7 cellular contexts compared by ENCODE assay signal in the genomic region with DNA sequence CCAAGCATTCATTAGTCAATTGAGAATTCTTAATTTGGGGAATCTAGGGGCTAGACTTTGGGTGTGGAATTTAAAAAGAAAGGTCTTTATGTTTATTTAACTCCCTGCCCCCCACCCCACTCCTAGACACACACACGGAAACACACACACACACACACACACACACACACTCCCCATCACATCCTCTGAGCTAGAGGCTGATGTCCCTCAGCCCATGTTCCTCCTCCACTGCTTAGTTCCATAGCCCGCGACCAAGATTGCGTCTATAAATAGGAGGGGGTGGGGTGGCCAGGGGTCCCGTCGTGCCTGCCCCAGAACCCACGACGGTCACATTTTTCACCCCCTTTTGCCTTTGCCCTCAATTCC. TPM values are rescaled to one million over a fixed set of nuclear protein-coding genes. Genes with fewer than 3 reads are reported as not detected.
DNase-seq lines count a peak whose midpoint lies in the region; ATAC-seq and TF ChIP-seq lines count a peak whose summit lies in the region.

No MANE protein-coding gene starts in this region.

- peak overlapping the region; percentile 97 for H3K27ac ChIP-seq in ascending aorta
- no peak overlapping the region for H3K27ac ChIP-seq in iPS-20b (ENCODE audit: low read length)
- peak overlapping the region; percentile 39 to 93 (median 89) for H3K27ac ChIP-seq in stomach

- H3K9me3 ChIP-seq in ascending aorta, result no peaks in the 10 kb centered on the region
- no peaks in the 10 kb centered on the region for H3K9me3 ChIP-seq in iPS-20b (ENCODE audit: insufficient read depth, low read depth, low read length)
- no peaks in the 10 kb centered on the region for H3K9me3 ChIP-seq in stomach

- TF ChIP-seq CTCF in ascending aorta (IDR thresholded peaks at IDR 0.05) (no peak), stomach (IDR thresholded peaks at IDR 0.05) (no peak)

- H3K4me1 ChIP-seq in ascending aorta, result peaks cover 5 to 34% of the 10 kb centered on the region in 2 donors
- H3K4me1 ChIP-seq in iPS-20b (ENCODE audit: insufficient read depth, low read length), result peaks cover 27% of the 10 kb centered on the region; the same call in 1 of the 2 replicates
- H3K4me1 ChIP-seq in stomach, result peaks cover 11 to 46% (median 25%) of the 10 kb centered on the region in 4 donors

- peak overlapping the region; percentile 89; the same call in 1 of the 2 replicates for H3K9ac ChIP-seq in iPS-20b (ENCODE audit: low read depth, low read length)

- H3K27me3 ChIP-seq in ascending aorta (no peaks in the 10 kb centered on the region), iPS-20b (ENCODE audit: insufficient read depth, low read length) (peaks cover 14% of the 10 kb centered on the region; the same call in 1 of the 2 replicates), stomach (peaks cover 0 to 52% (median 22%) of the 10 kb centered on the region in 3 donors)

- in situ Hi-C loops in KBM-7 (cut with MboI; ENCODE audit: low pct_unique_long_range_greater_than_20kb, low sequenced_read_pairs), result no loop called here

- peak overlapping the region; percentile 87 to 94 for H3K4me3 ChIP-seq in ascending aorta
- peak overlapping the region; percentile 94 for H3K4me3 ChIP-seq in iPS-20b (ENCODE audit: low read length)
- peak overlapping the region; percentile 58 to 80 (median 74) for H3K4me3 ChIP-seq in stomach

- no peak for TF ChIP-seq EP300 in stomach (IDR thresholded peaks at IDR 0.05)

- H3K36me3 ChIP-seq in ascending aorta, result no peaks in the 10 kb centered on the region
- no peaks in the 10 kb centered on the region for H3K36me3 ChIP-seq in iPS-20b (ENCODE audit: insufficient read depth, low read depth, low read length)
- H3K36me3 ChIP-seq in stomach, result no peaks in the 10 kb centered on the region

- TF ChIP-seq POLR2A in stomach (IDR thresholded peaks at IDR 0.05), result no peak

- DNase-seq in KBM-7 (peak; percentile 55), ascending aorta (ENCODE audit: low spot score in 2 of 2) (no peak), stomach (no peak), GM03348 (ENCODE audit: low spot score) (no peak)

- 1 to 12% (median 7%) methylated on average over 8 of the region's 8 CpGs for WGBS in stomach, 5 donors

- ATAC-seq in HG02759 (IDR thresholded peaks at IDR 0.05; ENCODE audit: unreplicated experiment) (no peak), HG03175 (IDR thresholded peaks at IDR 0.05; ENCODE audit: unreplicated experiment) (no peak)

- intact Hi-C loops in ascending aorta (cut with DNase I), result loop anchor here (1.0 to 2.0 kb wide), 5 partner anchors 19 to 132 kb away; no protein-coding TSS in a partner anchor
- intact Hi-C loops in stomach (cut with DNase I; ENCODE audit: low total_unique reads), result loop anchor here (10.0 kb wide), 1 partner anchor 122 kb away; no protein-coding TSS in a partner anchor

RNA-seq across cellular contexts. Expression of a gene that starts 0.6 kb away (rescaled TPM):
- 114 TPM for total RNA-seq in ascending aorta
- total RNA-seq in stomach, result 10 to 100 TPM in 3 of 5 donors, 1 to 10 TPM in 2; 3.2 to 27.9 (median 10.7) TPM
- 1 to 10 TPM; 2.8 to 4.3 (median 4.0) TPM for polyA plus RNA-seq in stomach
